ENCODE assay signal across 16 cellular contexts in the genomic region with DNA sequence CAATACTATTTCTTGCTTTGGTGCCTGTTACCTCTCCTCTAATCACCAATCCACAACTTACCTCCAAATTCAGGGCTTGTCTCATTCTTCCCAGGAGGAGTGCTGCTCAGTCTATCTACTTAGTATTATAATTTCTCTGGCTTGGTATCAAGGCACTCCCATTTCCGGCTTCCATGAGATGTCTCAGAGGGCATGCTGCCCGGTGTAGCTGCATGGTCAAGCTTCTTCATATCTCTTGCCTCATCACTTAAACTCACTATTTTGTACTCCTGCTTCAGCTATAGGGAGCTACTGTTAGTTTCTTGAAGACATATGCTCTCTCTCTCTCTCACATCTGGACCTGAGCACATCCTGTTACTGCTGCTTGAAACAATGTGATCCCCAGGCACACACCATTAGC.
DNase-seq lines count a peak whose midpoint lies in the region; ATAC-seq lines count a peak whose summit lies in the region.
"Had no signal": no experiment of that assay in that cellular context is flagged by ENCODE, and none has a peak within 500 bp of the region (broad histone marks: within the 10 kb centered on the region; RNA-seq: fewer than 3 reads in every experiment).

No MANE protein-coding gene starts in this region.

- peaks cover 0 to 5% of the 10 kb centered on the region in 2 donors for H3K36me3 Mint-ChIP-seq in activated naive CD4-positive, alpha-beta T cell treated with anti-CD3 and anti-CD28 coated beads, Interleukin-2, amount 50 U/mL, for 72 hours

- DNase-seq in A172 (ENCODE audit: low spot score) (peak; percentile 33), GM04504 (ENCODE audit: low read depth) (peak; percentile 7), NCI-H226 (peak; percentile 68), fibroblast of gingiva (ENCODE audit: low read depth) (peak; percentile 14), NCI-H1436 (lab: John Stamatoyannopoulos, UW) (no peak)
- DNase-seq in activated naive CD4-positive, alpha-beta T cell treated with anti-CD3 and anti-CD28 coated beads, Interleukin-2, amount 50 U/mL, for 72 hours (ENCODE audit: low spot score in 2 of 2), result no peak
- no peak for DNase-seq in stimulated activated CD4-positive, alpha-beta T cell treated with anti-CD3 and anti-CD28 coated beads, Interleukin-12 subunit alpha, Interleukin-12 subunit beta, amount 100 ng/mL, for 4 hours
- DNase-seq: KG1, MM.1S, NCI-H1092 treated with DMSO at 0.1 percent for 48 hours, NCI-H1694 treated with DMSO at 0.1 percent for 48 hours, NCI-H69, RPMI8226, SJCRH30 had no signal

- H3K9me3 Mint-ChIP-seq in activated naive CD4-positive, alpha-beta T cell treated with anti-CD3 and anti-CD28 coated beads, Interleukin-2, amount 50 U/mL, for 72 hours, result peaks cover 5 to 11% of the 10 kb centered on the region in 2 donors

- H3K27ac Mint-ChIP-seq in activated naive CD4-positive, alpha-beta T cell treated with anti-CD3 and anti-CD28 coated beads, Interleukin-2, amount 50 U/mL, for 72 hours, result no peak overlapping the region

- ATAC-seq in GM21717 (IDR thresholded peaks at IDR 0.05; ENCODE audit: unreplicated experiment), result no peak
- no peak for ATAC-seq in activated naive CD4-positive, alpha-beta T cell treated with anti-CD3 and anti-CD28 coated beads, Interleukin-2, amount 50 U/mL, for 72 hours
- ATAC-seq: HepG2 had no signal

Comparison
In these comparisons a context has a peak if more than half of its experiments do, and no peak if none do; other contexts are left out.
1. DNase-seq: peak in A172 (single experiment), GM04504 (single experiment), NCI-H226 (single experiment) and fibroblast of gingiva (single experiment); none in NCI-H1436 (single experiment), activated naive CD4-positive, alpha-beta T cell treated with anti-CD3 and anti-CD28 coated beads, Interleukin-2, amount 50 U/mL, for 72 hours (0 of 2) and stimulated activated CD4-positive, alpha-beta T cell treated with anti-CD3 and anti-CD28 coated beads, Interleukin-12 subunit alpha, Interleukin-12 subunit beta, amount 100 ng/mL, for 4 hours (single experiment).